1 cellular context compared by ENCODE assay signal in genomic region chr5:172896465-172896864, GRCh38.
TF ChIP-seq lines count a peak whose summit lies in the region.

No MANE protein-coding gene starts in this region.

TF ChIP-seq in IMR-90, 13 proteins besides CTCF, POLR2A, EP300 and RAD21:
- TF ChIP-seq CEBPB (IDR thresholded peaks at IDR 0.05; ENCODE audit: low read depth, low read length) (peak; percentile 72), RCOR1 (IDR thresholded peaks at IDR 0.05; ENCODE audit: insufficient replicate concordance, low read length) (no peak), MAFK (IDR thresholded peaks at IDR 0.05; ENCODE audit: low read depth, low read length) (0 out of 2 replicates have a peak, but pooled peaks have one; percentile 22)
TF ChIP-seq in IMR-90: peak in this region for 2.
